Comparison of ENCODE assay signal across 9 cellular contexts in the genomic region with DNA sequence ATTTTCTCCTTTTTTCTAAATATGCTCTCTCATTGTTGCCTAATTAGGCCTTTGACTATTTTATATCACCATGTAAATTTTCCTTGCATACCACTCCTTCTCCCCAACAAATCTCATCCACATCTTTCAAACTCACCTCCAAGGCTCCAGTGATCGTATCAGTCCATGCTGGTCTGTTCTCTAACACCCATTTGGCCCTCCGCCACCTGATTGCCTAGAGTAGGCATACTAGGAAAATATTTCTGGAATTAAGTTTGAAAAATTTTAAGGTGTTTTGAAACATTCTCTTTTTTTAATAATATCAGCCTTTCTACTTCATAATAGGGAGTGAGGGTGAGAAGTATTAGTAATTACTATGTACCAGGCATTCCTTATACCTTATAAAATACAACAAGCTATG.
"Had no signal": no experiment of that assay in that cellular context is flagged by ENCODE, and none has a peak within 500 bp of the region (broad histone marks: within the 10 kb centered on the region; RNA-seq: fewer than 3 reads in every experiment).

No MANE protein-coding gene starts in this region.

- H3K4me1 ChIP-seq: HAP-1 had no signal

- ATAC-seq: GM23338, HCT116 had no signal

- H3K27ac ChIP-seq: GM23248 had no signal

- H3K36me3 ChIP-seq: HAP-1 had no signal

- H2AFZ ChIP-seq: GM23248, GM23338 had no signal

- H3K9ac ChIP-seq: GM23248 had no signal

- H3K4me2 ChIP-seq: GM23338 had no signal

- DNase-seq: GM23248, GOT3, H7, H9, HCEC 1CT, HFFc6 had no signal

- H3K4me3 ChIP-seq: GM23248, GM23338, HAP-1 had no signal
